In the genomic region with DNA sequence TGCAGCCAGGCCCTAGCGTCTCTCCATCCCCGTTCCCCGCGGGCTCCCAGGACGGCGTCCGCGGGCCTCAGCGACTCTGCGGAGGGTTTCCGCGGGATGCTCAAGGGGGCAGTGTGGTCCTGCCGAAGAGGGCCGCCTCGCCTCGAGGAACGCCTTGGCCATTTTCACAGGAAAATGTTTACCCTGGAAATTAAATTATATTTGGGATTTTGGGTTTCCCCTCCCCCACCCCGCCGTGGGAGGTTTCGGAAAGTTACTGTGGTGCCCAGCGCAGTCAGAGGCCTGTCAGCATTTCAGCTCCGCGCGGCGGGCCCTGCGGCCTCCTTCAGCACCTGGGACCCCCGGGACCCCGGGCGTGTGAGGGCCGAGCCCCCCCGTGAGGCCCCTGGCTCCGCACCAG, we compare ENCODE assay signal across 8 cellular contexts.
A peak's percentile ranks its signal among the peaks of the same experiment; 100 is the strongest.
DNase-seq lines count a peak whose midpoint lies in the region; ATAC-seq and TF ChIP-seq lines count a peak whose summit lies in the region.

No MANE protein-coding gene starts in this region.

- intact Hi-C loops in adrenal gland (cut with DNase I): no loop called here

- TF ChIP-seq CTCF in adrenal gland (IDR thresholded peaks at IDR 0.05): peak in 4 of 6 experiments; percentile 9 to 43 (median 37)

- H3K27ac ChIP-seq in adrenal gland: no peak overlapping the region

- H3K4me1 ChIP-seq in adrenal gland (replicated peaks in 1 of 2): no peaks in the 10 kb centered on the region

- ATAC-seq in GM21619 (IDR thresholded peaks at IDR 0.05; ENCODE audit: unreplicated experiment): no peak

- peak overlapping the region in 1 of 4 donors; percentile 41 for H3K4me3 ChIP-seq in adrenal gland
- H3K4me3 ChIP-seq in skeletal muscle cell (ENCODE audit: low read depth, low read length): peak overlapping the region; percentile 34

- H3K9me3 ChIP-seq in adrenal gland (replicated peaks in 1 of 3): no peaks in the 10 kb centered on the region

- H3K27me3 ChIP-seq in adrenal gland: no peaks in the 10 kb centered on the region

- whole genome bisulfite sequencing in adrenal gland, 4 donors: 3 to 7% (median 5%) methylated on average over 11 to 32 of the region's 32 CpGs

- TF ChIP-seq POLR2A in adrenal gland (IDR thresholded peaks at IDR 0.05): no peak

- no peaks in the 10 kb centered on the region for H3K36me3 ChIP-seq in adrenal gland (replicated peaks in 1 of 2)

- DNase-seq in stimulated activated CD4-positive, alpha-beta T cell treated with anti-CD3 and anti-CD28 coated beads, Interleukin-12 subunit alpha, Interleukin-12 subunit beta, amount 100 ng/mL, for 4 hours: peak; percentile 2
- no peak for DNase-seq in stimulated activated CD4-positive, alpha-beta T cell treated with anti-CD3 and anti-CD28 coated beads, Interleukin-4, amount 100 ng/mL, for 24 hours
- DNase-seq in adrenal gland (peak in 6 of 7 donors; percentile 13 to 62 (median 30)), hepatic stellate cell (ENCODE audit: low spot score) (peak; percentile 43), skeletal muscle cell (ENCODE audit: low read depth) (peak; percentile 7), NCI-H345 (lab: John Stamatoyannopoulos, UW) (no peak)
- DNase-seq in effector CD4-positive, alpha-beta T cell: no peak

Comparison
In these comparisons a context has a peak if more than half of its experiments do, and no peak if none do; other contexts are left out.
1. DNase-seq: peak in stimulated activated CD4-positive, alpha-beta T cell treated with anti-CD3 and anti-CD28 coated beads, Interleukin-12 subunit alpha, Interleukin-12 subunit beta, amount 100 ng/mL, for 4 hours (single experiment), adrenal gland (6 of 7), hepatic stellate cell (single experiment) and skeletal muscle cell (single experiment); none in stimulated activated CD4-positive, alpha-beta T cell treated with anti-CD3 and anti-CD28 coated beads, Interleukin-4, amount 100 ng/mL, for 24 hours (single experiment), NCI-H345 (single experiment) and effector CD4-positive, alpha-beta T cell (single experiment).